In genomic region chr7:2727206-2727605, GRCh38 we compare ENCODE assay signal across 2 cellular contexts. TPM values are rescaled to one million over a fixed set of nuclear protein-coding genes. Genes with fewer than 3 reads are reported as not detected.
"Had no signal": no experiment of that assay in that cellular context is flagged by ENCODE, and none has a peak within 500 bp of the region (broad histone marks: within the 10 kb centered on the region; RNA-seq: fewer than 3 reads in every experiment).

No MANE protein-coding gene starts in this region.

RNA-seq across cellular contexts. Expression of gene AMZ1, which starts 39.2 kb away (rescaled TPM):
- total RNA-seq: pulmonary artery endothelial cell had no signal
- polyA plus RNA-seq: naive thymus-derived CD8-positive, alpha-beta T cell had no signal
